ENCODE assay signal across 17 cellular contexts in genomic region chr19:3778899-3779723, GRCh38. TPM values are rescaled to one million over a fixed set of nuclear protein-coding genes. Genes with fewer than 3 reads are reported as not detected.
DNase-seq lines count a peak whose midpoint lies in the region; TF ChIP-seq lines count a peak whose summit lies in the region.
"Had no signal": no experiment of that assay in that cellular context is flagged by ENCODE, and none has a peak within 500 bp of the region (broad histone marks: within the 10 kb centered on the region; RNA-seq: fewer than 3 reads in every experiment).

No MANE protein-coding gene starts in this region.

- DNase-seq in DMS 273 (lab: John Stamatoyannopoulos, UW; ENCODE audit: unreplicated experiment): peak; percentile 54
- no peak for DNase-seq in DMS 273 treated with DMSO at 0.1 percent for 48 hours (lab: John Stamatoyannopoulos, UW)
- DNase-seq in endodermal cell: peak; percentile 37
- DNase-seq in osteoblast (ENCODE audit: insufficient read length, low spot score, missing footprints): peak; percentile 83
- no peak for DNase-seq in spleen
- no peak for DNase-seq in substantia nigra (lab: John Stamatoyannopoulos, UW)
- DNase-seq: CD8-positive, alpha-beta T cell; COR-L47; H9 had no signal

- intact Hi-C loops in spleen (cut with DNase I; ENCODE audit: low total_unique reads): loop anchor here (10.0 kb wide), 1 partner anchor 46 kb away; no protein-coding TSS in a partner anchor

- H3K4me1 ChIP-seq in HEK293 (ENCODE audit: control insufficient read depth, insufficient read depth, low read length) (no peaks in the 10 kb centered on the region), endodermal cell (ENCODE audit: control insufficient read depth, insufficient read depth, low read length) (no peaks in the 10 kb centered on the region), osteoblast (ENCODE audit: insufficient read depth, low read length) (no peaks in the 10 kb centered on the region), spleen (peaks cover 0 to 3% (median 0%) of the 10 kb centered on the region in 6 donors)

- H3K27ac Mint-ChIP-seq in endodermal cell: no peak overlapping the region
- H3K27ac Mint-ChIP-seq: CD14-positive monocyte; CD8-positive, alpha-beta T cell; GM23338; H9 had no signal

- POLR2A ChIA-PET in HEK293 (lab: Yijun Ruan, JAX): interaction anchor here (0.5 to 1.1 kb wide), 2 partner anchors 16 to 1091 kb away, joined by 3 to 4 read pairs; partner anchors contain the start of gene MRPL54

- 77 to 87% methylated on average over 13 to 44 of the region's 44 CpGs for WGBS in endodermal cell (ENCODE audit: insufficient coverage in 1 of 2, insufficient read length in 1 of 2), 2 experiments
- 79 to 92% (median 81%) methylated on average over 23 to 44 of the region's 44 CpGs for WGBS in spleen, 5 donors

- H4K20me1 ChIP-seq in osteoblast (ENCODE audit: insufficient read depth, low read length): no peaks in the 10 kb centered on the region

- CTCF ChIA-PET in HEK293 (lab: Yijun Ruan, JAX): no interaction called here

- peaks cover 3% of the 10 kb centered on the region for H3K27me3 ChIP-seq in endodermal cell (ENCODE audit: control insufficient read depth, insufficient read depth, low read length, poor library complexity, severe bottlenecking)
- no peaks in the 10 kb centered on the region for H3K27me3 ChIP-seq in osteoblast (ENCODE audit: insufficient read depth, low read length)
- peaks cover 0 to 28% (median 6%) of the 10 kb centered on the region in 7 donors for H3K27me3 ChIP-seq in spleen (replicated peaks in 1 of 7)

- peaks cover 21% of the 10 kb centered on the region for H3K9me3 Mint-ChIP-seq in endodermal cell

- H3K36me3 Mint-ChIP-seq in endodermal cell (ENCODE audit: low read depth): peaks cover 9% of the 10 kb centered on the region

- peaks cover 20% of the 10 kb centered on the region for H3K27me3 Mint-ChIP-seq in endodermal cell (ENCODE audit: insufficient read depth)

- H3K36me3 ChIP-seq in HEK293 (ENCODE audit: control insufficient read depth in 2 of 2, insufficient read depth in 1 of 2, low read length in 2 of 2): no peaks in the 10 kb centered on the region
- no peaks in the 10 kb centered on the region for H3K36me3 ChIP-seq in endodermal cell (ENCODE audit: control insufficient read depth, insufficient read depth, low read length)
- H3K36me3 ChIP-seq in osteoblast (ENCODE audit: insufficient read depth, low read length): no peaks in the 10 kb centered on the region
- peaks cover 0 to 28% (median 0%) of the 10 kb centered on the region in 6 donors for H3K36me3 ChIP-seq in spleen

- H3K79me2 ChIP-seq in osteoblast (ENCODE audit: insufficient read depth, low read length): no peaks in the 10 kb centered on the region

- no peak overlapping the region for H3K4me3 ChIP-seq in HEK293 (ENCODE audit: low read depth, low read length)
- no peak overlapping the region for H3K4me3 ChIP-seq in endodermal cell (ENCODE audit: low read length)
- no peak overlapping the region for H3K4me3 ChIP-seq in osteoblast (ENCODE audit: insufficient read depth, low read length)
- no peak overlapping the region for H3K4me3 ChIP-seq in spleen
- H3K4me3 ChIP-seq: GM23338 had no signal

- H3K9ac ChIP-seq in endodermal cell (ENCODE audit: extremely low read depth, low read length, poor library complexity, severe bottlenecking): no peak overlapping the region

- H3K9me3 ChIP-seq in HEK293 (ENCODE audit: control insufficient read depth, insufficient read depth, low read depth, low read length) (no peaks in the 10 kb centered on the region), endodermal cell (ENCODE audit: control insufficient read depth, low read length) (peaks cover 20% of the 10 kb centered on the region), osteoblast (ENCODE audit: low read depth, low read length) (peaks cover 13% of the 10 kb centered on the region), spleen (peaks cover 6 to 32% (median 25%) of the 10 kb centered on the region in 8 donors)

- TF ChIP-seq CTCF in HEK293 (tag by site-specific recombination; IDR thresholded peaks at IDR 0.05) (no peak), endodermal cell (conservative IDR thresholded peaks at IDR 0.05) (no peak), osteoblast (IDR thresholded peaks at IDR 0.05; ENCODE audit: extremely low read depth, low read depth, low read length) (no peak), spleen (IDR thresholded peaks at IDR 0.05 in 8 of 11, conservative IDR thresholded peaks at IDR 0.05 in 3 of 11) (no peak)

- no peak overlapping the region for H3K4me3 Mint-ChIP-seq in endodermal cell
- H3K4me3 Mint-ChIP-seq: CD14-positive monocyte; CD8-positive, alpha-beta T cell; GM23338; H9 had no signal

- no peak for TF ChIP-seq POLR2A in spleen (IDR thresholded peaks at IDR 0.05)

- H3K4me1 Mint-ChIP-seq in endodermal cell: no peaks in the 10 kb centered on the region
- H3K4me1 Mint-ChIP-seq: CD14-positive monocyte had no signal

- H3K4me2 ChIP-seq in osteoblast (ENCODE audit: insufficient read depth, low read length): no peak overlapping the region
- H3K4me2 ChIP-seq: GM23338 had no signal

- no peak overlapping the region for H3K27ac ChIP-seq in HEK293 (ENCODE audit: extremely low read depth, low read depth, low read length)
- H3K27ac ChIP-seq in endodermal cell (ENCODE audit: low read depth, low read length): no peak overlapping the region
- no peak overlapping the region for H3K27ac ChIP-seq in osteoblast (ENCODE audit: low read depth, low read length)
- no peak overlapping the region for H3K27ac ChIP-seq in spleen
- no peak overlapping the region for H3K27ac ChIP-seq in substantia nigra (ENCODE audit: low read depth, low read length, poor library complexity, severe bottlenecking)
- H3K27ac ChIP-seq: 22Rv1 had no signal

- no peak overlapping the region for H2AFZ ChIP-seq in osteoblast (ENCODE audit: low read length)
- H2AFZ ChIP-seq: GM23338 had no signal

TF ChIP-seq in HEK293, 187 proteins besides CTCF, POLR2A, EP300 and RAD21 (continues in another document):
- TF ChIP-seq ZNF426 (tag by site-specific recombination; IDR thresholded peaks at IDR 0.05) (no peak), ZNF341 (tag by site-specific recombination; IDR thresholded peaks at IDR 0.05; ENCODE audit: low read depth) (peak; percentile 43), ATF2 (tag by site-specific recombination; IDR thresholded peaks at IDR 0.05; ENCODE audit: low read depth) (no peak), KLF17 (tag by site-specific recombination; IDR thresholded peaks at IDR 0.05) (no peak), ZNF473 (tag by site-specific recombination; IDR thresholded peaks at IDR 0.05) (no peak), OSR2 (tag by site-specific recombination; IDR thresholded peaks at IDR 0.05) (no peak), ZNF677 (tag by site-specific recombination; IDR thresholded peaks at IDR 0.05) (no peak), ZNF24 (tag by site-specific recombination; IDR thresholded peaks at IDR 0.05) (no peak)

RNA-seq across cellular contexts. Expression of gene MATK, which starts 7.1 kb away (rescaled TPM):
- 1 to 10 TPM; 5.7 to 5.8 TPM for total RNA-seq in endodermal cell
- polyA plus RNA-seq in endodermal cell (2013, experiment 1 of 2): 2.2 TPM
- 1.4 TPM for polyA plus RNA-seq in endodermal cell (2013, experiment 2 of 2)
- total RNA-seq in osteoblast: not detected in 2 replicates
- 10 to 100 TPM in 6 of 7 donors, 1 to 10 TPM in 1; 8.1 to 22.6 (median 15.2) TPM for total RNA-seq in spleen
- polyA plus RNA-seq in spleen: 10 to 100 TPM; 16.2 to 19.1 (median 18.7) TPM
- total RNA-seq: HT1080 had no signal
- polyA plus RNA-seq: BJ had no signal

RNA-seq across cellular contexts. Expression of gene RAX2, which starts 7.1 kb away (rescaled TPM):
- total RNA-seq in endodermal cell (not detected), osteoblast (not detected in 2 replicates), spleen (not detected)
- polyA plus RNA-seq in endodermal cell (2013, experiment 1 of 2): not detected
- not detected for polyA plus RNA-seq in endodermal cell (2013, experiment 2 of 2)
- polyA plus RNA-seq in spleen: not detected
- total RNA-seq: A673; CD8-positive, alpha-beta T cell; Daoy; GM23338; H9; HT1080 had no signal
- polyA plus RNA-seq: BJ, CD14-positive monocyte had no signal

RNA-seq across cellular contexts. Expression of gene MRPL54, which starts 16.6 kb away (rescaled TPM):
- 10 to 100 TPM; 38.1 to 38.9 TPM for total RNA-seq in endodermal cell
- 41.9 TPM for polyA plus RNA-seq in endodermal cell (2013, experiment 1 of 2)
- 32.2 TPM for polyA plus RNA-seq in endodermal cell (2013, experiment 2 of 2)
- 41.6 and 44.8 TPM in 2 replicates for total RNA-seq in osteoblast
- total RNA-seq in spleen: 10 to 100 TPM; 38.7 to 66.2 (median 48.2) TPM
- 100 to 1,000 TPM; 128 to 157 (median 140) TPM for polyA plus RNA-seq in spleen

RNA-seq across cellular contexts. Expression of gene APBA3, which starts 17.6 kb away (rescaled TPM):
- total RNA-seq in endodermal cell (10 to 100 TPM; 27.5 to 42.2 TPM), osteoblast (22.4 and 24.2 TPM in 2 replicates), spleen (10 to 100 TPM; 28.8 to 37.1 (median 34.3) TPM)
- polyA plus RNA-seq in endodermal cell (2013, experiment 1 of 2): 23.5 TPM
- 22.8 TPM for polyA plus RNA-seq in endodermal cell (2013, experiment 2 of 2)
- 10 to 100 TPM; 17.1 to 30.8 (median 17.5) TPM for polyA plus RNA-seq in spleen

Comparison
In these comparisons a context has a peak if more than half of its experiments do, and no peak if none do; other contexts are left out.
1. DNase-seq: peak in DMS 273 (single experiment), endodermal cell (single experiment) and osteoblast (single experiment); none in DMS 273 treated with DMSO at 0.1 percent for 48 hours (single experiment), spleen (single experiment) and substantia nigra (0 of 49).